8 cellular contexts compared by ENCODE assay signal in genomic region chr5:110625376-110625999, GRCh38.
DNase-seq lines count a peak whose midpoint lies in the region; ATAC-seq and TF ChIP-seq lines count a peak whose summit lies in the region.

No MANE protein-coding gene starts in this region.

- no peaks in the 10 kb centered on the region for H4K20me1 ChIP-seq in SK-N-SH (ENCODE audit: insufficient read depth)

- TF ChIP-seq RAD21 in SK-N-SH (IDR thresholded peaks at IDR 0.05; ENCODE audit: low read length) = peak; percentile 58

- no peak overlapping the region for H3K4me2 ChIP-seq in SK-N-SH

- H3K4me1 Mint-ChIP-seq in CD8-positive, alpha-beta T cell (ENCODE audit: low read depth) = no peaks in the 10 kb centered on the region

- intact Hi-C loops in CD8-positive, alpha-beta T cell (cut with DNase I, micrococcal nuclease) = loop anchor here in 1 of 2 experiments (1.0 to 5.0 kb wide), 3 partner anchors 937 to 1944 kb away; no protein-coding TSS in a partner anchor
- intact Hi-C loops in upper lobe of right lung (cut with DNase I) = no loop called here

- no peaks in the 10 kb centered on the region for H3K4me1 ChIP-seq in CD8-positive, alpha-beta T cell (ENCODE audit: insufficient read depth, low read length)
- H3K4me1 ChIP-seq in SK-N-SH (ENCODE audit: control insufficient read depth in 1 of 2, insufficient read depth in 2 of 2, low read depth in 1 of 2, low read length in 1 of 2) = peaks cover 2 to 4% of the 10 kb centered on the region in 2 experiments; a peak in 2 of 4 replicates
- H3K4me1 ChIP-seq in foreskin keratinocyte = no peaks in the 10 kb centered on the region
- H3K4me1 ChIP-seq in upper lobe of right lung = no peaks in the 10 kb centered on the region

- H2AFZ ChIP-seq in SK-N-SH (ENCODE audit: low read depth) = no peak overlapping the region

- no peaks in the 10 kb centered on the region for H3K36me3 Mint-ChIP-seq in CD8-positive, alpha-beta T cell

- DNase-seq in CD8-positive, alpha-beta T cell = no peak
- DNase-seq in KBM-7 = peak; percentile 12
- DNase-seq in SK-N-SH = peak; percentile 12
- peak in 1 of 2 donors; percentile 15 for DNase-seq in foreskin keratinocyte
- no peak for DNase-seq in upper lobe of right lung
- DNase-seq in activated CD8-positive, alpha-beta memory T cell treated with anti-CD3 and anti-CD28 coated beads, Interleukin-2, amount 50 U/mL, for 48 hours = no peak

- no peaks in the 10 kb centered on the region for H3K9me3 ChIP-seq in CD8-positive, alpha-beta T cell (ENCODE audit: low read length)
- H3K9me3 ChIP-seq in SK-N-SH (no peaks in the 10 kb centered on the region), upper lobe of right lung (no peaks in the 10 kb centered on the region)

- POLR2A ChIA-PET in CD8-positive, alpha-beta T cell (lab: Charles Lee) = no interaction called here
- POLR2A ChIA-PET in SK-N-SH (lab: Yijun Ruan, JAX) = no interaction called here

- peaks cover 3% of the 10 kb centered on the region for H3K27me3 Mint-ChIP-seq in CD8-positive, alpha-beta T cell (ENCODE audit: low read depth)

- ATAC-seq in CD8-positive, alpha-beta T cell = no peak
- peak; percentile 36 for ATAC-seq in foreskin keratinocyte
- peak; percentile 28 for ATAC-seq in upper lobe of right lung
- ATAC-seq in HG03097 (IDR thresholded peaks at IDR 0.05; ENCODE audit: low FRiP score, unreplicated experiment) = no peak
- no peak for ATAC-seq in GM19023 (IDR thresholded peaks at IDR 0.05; ENCODE audit: unreplicated experiment)

- H3K27me3 ChIP-seq in CD8-positive, alpha-beta T cell (ENCODE audit: insufficient read depth, low read length) = no peaks in the 10 kb centered on the region
- no peaks in the 10 kb centered on the region for H3K27me3 ChIP-seq in SK-N-SH (ENCODE audit: insufficient read depth)
- no peaks in the 10 kb centered on the region for H3K27me3 ChIP-seq in foreskin keratinocyte
- no peaks in the 10 kb centered on the region for H3K27me3 ChIP-seq in upper lobe of right lung

- H3K27ac ChIP-seq in CD8-positive, alpha-beta T cell (ENCODE audit: low read depth, low read length) = no peak overlapping the region
- no peak overlapping the region for H3K27ac ChIP-seq in SK-N-SH (ENCODE audit: low read depth in 2 of 2, low read length in 1 of 2)
- no peak overlapping the region for H3K27ac ChIP-seq in foreskin keratinocyte
- H3K27ac ChIP-seq in upper lobe of right lung = no peak overlapping the region

- no peaks in the 10 kb centered on the region for H3K9me2 ChIP-seq in SK-N-SH

- no peaks in the 10 kb centered on the region for H3K36me3 ChIP-seq in CD8-positive, alpha-beta T cell (ENCODE audit: insufficient read depth, low read length)
- H3K36me3 ChIP-seq in SK-N-SH (replicated peaks in 1 of 2; ENCODE audit: control insufficient read depth in 1 of 2, insufficient read depth in 2 of 2, low read length in 1 of 2) (no peaks in the 10 kb centered on the region), upper lobe of right lung (no peaks in the 10 kb centered on the region)

- H3F3A ChIP-seq in SK-N-SH (replicated peaks; ENCODE audit: insufficient read depth) = peaks cover 2% of the 10 kb centered on the region

- no peak overlapping the region for H3K27ac Mint-ChIP-seq in CD8-positive, alpha-beta T cell

- TF ChIP-seq EP300 in SK-N-SH (IDR thresholded peaks at IDR 0.05; ENCODE audit: borderline replicate concordance in 1 of 2, low read depth in 1 of 2, low read length in 1 of 2) = no peak

- 3% methylated on average over 2 of the region's 2 CpGs for WGBS in SK-N-SH (ENCODE audit: low lambda C conversion rate)

- in situ Hi-C loops in KBM-7 (cut with MboI; ENCODE audit: low pct_unique_long_range_greater_than_20kb, low sequenced_read_pairs) = no loop called here

- CTCF ChIA-PET in CD8-positive, alpha-beta T cell (lab: Charles Lee) = interaction anchor here (0.6 to 3.1 kb wide), 7 partner anchors 109 to 1037 kb away, joined by 3 to 13 read pairs (median 4); no protein-coding TSS in a partner anchor
- CTCF ChIA-PET in SK-N-SH (lab: Yijun Ruan, JAX) = interaction anchor here (0.6 to 5.6 kb wide), 22 partner anchors 13 to 1983 kb away, joined by 3 to 43 read pairs (median 4); partner anchors contain the start of gene MAN2A1

- H3K4me3 ChIP-seq in CD8-positive, alpha-beta T cell (ENCODE audit: low read depth, low read length) = no peak overlapping the region
- H3K4me3 ChIP-seq in SK-N-SH (ENCODE audit: low read depth in 2 of 2, low read length in 1 of 2) (no peak overlapping the region), upper lobe of right lung (no peak overlapping the region)

- peak; percentile 74 for TF ChIP-seq CTCF in CD8-positive, alpha-beta T cell (IDR thresholded peaks at IDR 0.05)
- TF ChIP-seq CTCF in SK-N-SH (IDR thresholded peaks at IDR 0.05) = peak; percentile 78
- peak; percentile 66 for TF ChIP-seq CTCF in foreskin keratinocyte (conservative IDR thresholded peaks at IDR 0.05)
- peak; percentile 58 for TF ChIP-seq CTCF in upper lobe of right lung (IDR thresholded peaks at IDR 0.05)

- H3K9me3 Mint-ChIP-seq in CD8-positive, alpha-beta T cell = no peaks in the 10 kb centered on the region

- H3K4me3 Mint-ChIP-seq in CD8-positive, alpha-beta T cell = no peak overlapping the region

- no peaks in the 10 kb centered on the region for H3K79me2 ChIP-seq in SK-N-SH (ENCODE audit: insufficient read depth)

- H3K9ac ChIP-seq in SK-N-SH = no peak overlapping the region

TF ChIP-seq in SK-N-SH, 30 proteins besides CTCF, POLR2A, EP300 and RAD21:
- TF ChIP-seq SMC3 (IDR thresholded peaks at IDR 0.05; ENCODE audit: low read depth, low read length) = peak; percentile 30; the same call in 1 of the 2 replicates
- TF ChIP-seq TAF1 (IDR thresholded peaks at IDR 0.05; ENCODE audit: borderline replicate concordance, low read depth, low read length) = no peak
TF ChIP-seq in SK-N-SH: peak in this region for 1.

Comparison
In these comparisons a context has a peak if more than half of its experiments do, and no peak if none do; other contexts are left out.
1. ATAC-seq: peak in foreskin keratinocyte (single experiment) and upper lobe of right lung (single experiment); none in CD8-positive, alpha-beta T cell (single experiment), HG03097 (single experiment) and GM19023 (single experiment).
2. DNase-seq: peak in KBM-7 (single experiment) and SK-N-SH (single experiment); none in CD8-positive, alpha-beta T cell (0 of 7), upper lobe of right lung (single experiment) and activated CD8-positive, alpha-beta memory T cell treated with anti-CD3 and anti-CD28 coated beads, Interleukin-2, amount 50 U/mL, for 48 hours (single experiment).
3. Peak in every context shown above with its lines, with median percentiles within 50 percentile points of each other: CTCF ChIP-seq.